11 cellular contexts compared by ENCODE assay signal in the genomic region with DNA sequence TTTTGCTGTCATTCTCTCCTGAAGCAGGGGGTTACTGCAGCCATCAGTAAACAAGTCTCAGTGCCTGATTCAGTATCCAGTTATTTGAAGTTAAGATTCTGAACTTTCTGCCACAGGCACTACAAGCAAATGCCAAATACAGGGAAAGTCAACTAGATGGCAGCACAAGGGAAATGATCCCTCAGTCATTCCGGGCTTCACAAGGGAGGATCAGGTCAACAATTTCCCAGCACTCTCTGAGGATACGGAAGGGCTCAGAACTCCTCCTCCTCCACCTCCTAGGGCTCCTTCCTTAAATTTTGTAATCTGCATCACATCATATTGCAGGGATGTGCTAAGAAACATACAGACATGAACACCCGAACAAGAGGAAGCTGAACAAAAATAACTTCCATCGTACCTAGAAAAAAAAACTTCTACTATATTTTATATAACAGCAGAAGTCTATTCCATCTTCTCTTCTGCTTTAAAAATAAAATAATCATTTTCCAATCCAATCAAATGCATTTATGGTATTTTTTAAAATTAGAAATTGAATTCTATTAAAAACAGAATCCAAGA.
DNase-seq lines count a peak whose midpoint lies in the region; ATAC-seq and TF ChIP-seq lines count a peak whose summit lies in the region.
"Had no signal": no experiment of that assay in that cellular context is flagged by ENCODE, and none has a peak within 500 bp of the region (broad histone marks: within the 10 kb centered on the region; RNA-seq: fewer than 3 reads in every experiment).

No MANE protein-coding gene starts in this region.

- H3K9me3 ChIP-seq in Loucy (ENCODE audit: insufficient read depth, low read depth, low read length) (no peaks in the 10 kb centered on the region), mesenchymal stem cell (ENCODE audit: control insufficient read depth, low read length) (peaks cover 9% of the 10 kb centered on the region), spleen (no peaks in the 10 kb centered on the region)

- peak overlapping the region in 3 of 7 donors; percentile 32 to 72 (median 42) for H3K27ac Mint-ChIP-seq in CD14-positive monocyte
- H3K27ac Mint-ChIP-seq in activated CD8-positive, alpha-beta memory T cell treated with anti-CD3 and anti-CD28 coated beads, Interleukin-2, amount 10 ng/mL, durations not matched to agents 7 days and 5 days: no peak overlapping the region
- H3K27ac Mint-ChIP-seq: activated naive CD4-positive, alpha-beta T cell treated with anti-CD3 and anti-CD28 coated beads, Interleukin-2, amount 50 U/mL, for 24 hours had no signal

- H3K79me1 ChIP-seq in mesenchymal stem cell (replicated peaks; ENCODE audit: low read length, poor library complexity, severe bottlenecking): no peaks in the 10 kb centered on the region

- H2BK5ac ChIP-seq in mesenchymal stem cell (ENCODE audit: low read depth, low read length, poor library complexity, severe bottlenecking): no peak overlapping the region

- H3K4ac ChIP-seq in mesenchymal stem cell (ENCODE audit: low read depth in 1 of 2, low read length in 2 of 2): no peak overlapping the region

- no peak overlapping the region for H4K91ac ChIP-seq in mesenchymal stem cell (ENCODE audit: low read length)

- TF ChIP-seq POLR2A in spleen (IDR thresholded peaks at IDR 0.05): no peak

- H3K27me3 ChIP-seq in Loucy (ENCODE audit: insufficient read depth, low read length, poor library complexity, severe bottlenecking) (no peaks in the 10 kb centered on the region), mesenchymal stem cell (ENCODE audit: control insufficient read depth in 1 of 2, insufficient read depth in 1 of 2, low read length in 2 of 2) (no peaks in the 10 kb centered on the region), spleen (replicated peaks in 1 of 7) (no peaks in the 10 kb centered on the region)

- H3K27me3 Mint-ChIP-seq in CD14-positive monocyte (ENCODE audit: low read depth in 3 of 3): peaks cover 0 to 2% (median 0%) of the 10 kb centered on the region in 3 donors
- H3K27me3 Mint-ChIP-seq in activated CD8-positive, alpha-beta memory T cell treated with anti-CD3 and anti-CD28 coated beads, Interleukin-2, amount 10 ng/mL, durations not matched to agents 7 days and 5 days: peaks cover 11% of the 10 kb centered on the region

- CTCF ChIA-PET in activated CD8-positive, alpha-beta memory T cell treated with anti-CD3 and anti-CD28 coated beads, Interleukin-2, amount 10 ng/mL, durations not matched to agents 7 days and 5 days (lab: Charles Lee): no interaction called here

- no peak overlapping the region for H2BK120ac ChIP-seq in mesenchymal stem cell (ENCODE audit: low read depth, low read length)

- peaks cover 32% of the 10 kb centered on the region for H3K4me1 Mint-ChIP-seq in CD14-positive monocyte
- H3K4me1 Mint-ChIP-seq in activated CD8-positive, alpha-beta memory T cell treated with anti-CD3 and anti-CD28 coated beads, Interleukin-2, amount 10 ng/mL, durations not matched to agents 7 days and 5 days: no peaks in the 10 kb centered on the region
- H3K4me1 Mint-ChIP-seq: activated naive CD4-positive, alpha-beta T cell treated with anti-CD3 and anti-CD28 coated beads, Interleukin-2, amount 50 U/mL, for 24 hours had no signal

- H4K20me1 ChIP-seq in Loucy (ENCODE audit: insufficient read depth, low read length, poor library complexity, severe bottlenecking): no peaks in the 10 kb centered on the region

- H3K4me1 ChIP-seq in Loucy (ENCODE audit: insufficient read depth, low read length, poor library complexity, severe bottlenecking): peaks cover 49% of the 10 kb centered on the region
- H3K4me1 ChIP-seq in mesenchymal stem cell (ENCODE audit: control insufficient read depth, insufficient read depth, low read depth, low read length): no peaks in the 10 kb centered on the region
- peaks cover 0 to 15% (median 2%) of the 10 kb centered on the region in 6 donors for H3K4me1 ChIP-seq in spleen

- H3K4me2 ChIP-seq in Loucy (ENCODE audit: low read depth, low read length, poor library complexity, severe bottlenecking): peak overlapping the region; percentile 69
- no peak overlapping the region for H3K4me2 ChIP-seq in mesenchymal stem cell (ENCODE audit: low read length, poor library complexity, severe bottlenecking)
- H3K4me2 ChIP-seq: smooth muscle cell had no signal

- H2AFZ ChIP-seq in Loucy (ENCODE audit: low read length) (no peak overlapping the region), mesenchymal stem cell (ENCODE audit: low read depth, low read length) (no peak overlapping the region)

- no peak for ATAC-seq in GM18520 (IDR thresholded peaks at IDR 0.05; ENCODE audit: unreplicated experiment)
- ATAC-seq in activated CD8-positive, alpha-beta memory T cell treated with anti-CD3 and anti-CD28 coated beads, Interleukin-2, amount 10 ng/mL, durations not matched to agents 7 days and 5 days: no peak

- peaks cover 18% of the 10 kb centered on the region; the same call in 1 of the 2 replicates for H3K79me2 ChIP-seq in Loucy (ENCODE audit: insufficient read depth, low read length)

- no peaks in the 10 kb centered on the region for H3F3A ChIP-seq in Loucy (ENCODE audit: low read depth)

- peak overlapping the region; percentile 63 for H3K4me3 ChIP-seq in Loucy (ENCODE audit: low read length, poor library complexity, severe bottlenecking)
- H3K4me3 ChIP-seq in mesenchymal stem cell (ENCODE audit: insufficient read depth in 1 of 2, low read depth in 1 of 2, low read length in 2 of 2): peak overlapping the region in 1 of 2 experiments; percentile 23
- H3K4me3 ChIP-seq in spleen: no peak overlapping the region
- H3K4me3 ChIP-seq: smooth muscle cell had no signal

- no peak overlapping the region for H4K8ac ChIP-seq in mesenchymal stem cell (ENCODE audit: low read length)

- no peak overlapping the region for H2BK12ac ChIP-seq in mesenchymal stem cell (ENCODE audit: low read length in 2 of 2)

- no peak overlapping the region for H3K23ac ChIP-seq in mesenchymal stem cell (ENCODE audit: low read length in 2 of 2)

- H3K27ac ChIP-seq in mesenchymal stem cell (ENCODE audit: low read length, poor library complexity, severe bottlenecking) (no peak overlapping the region), spleen (no peak overlapping the region)

- no peaks in the 10 kb centered on the region for H3K9me2 ChIP-seq in Loucy (replicated peaks; ENCODE audit: low read depth, low read length)

- peak overlapping the region; percentile 67 for H3K9ac ChIP-seq in Loucy (ENCODE audit: low read depth, low read length, poor library complexity, severe bottlenecking)
- H3K9ac ChIP-seq in mesenchymal stem cell (ENCODE audit: low read length): peak overlapping the region; percentile 76

- H3K18ac ChIP-seq in mesenchymal stem cell (ENCODE audit: low read depth in 1 of 2, low read length in 2 of 2): no peak overlapping the region

- H3K9me3 Mint-ChIP-seq in CD14-positive monocyte: peaks cover 0 to 5% (median 0%) of the 10 kb centered on the region in 7 donors
- no peaks in the 10 kb centered on the region for H3K9me3 Mint-ChIP-seq in activated CD8-positive, alpha-beta memory T cell treated with anti-CD3 and anti-CD28 coated beads, Interleukin-2, amount 10 ng/mL, durations not matched to agents 7 days and 5 days (ENCODE audit: low read depth)
- H3K9me3 Mint-ChIP-seq: activated naive CD4-positive, alpha-beta T cell treated with anti-CD3 and anti-CD28 coated beads, Interleukin-2, amount 50 U/mL, for 24 hours had no signal

- no peak for TF ChIP-seq CTCF in CD14-positive monocyte (IDR thresholded peaks at IDR 0.05)
- TF ChIP-seq CTCF in Loucy (conservative IDR thresholded peaks at IDR 0.05; ENCODE audit: low read length): peak; percentile 17; the same call in 1 of the 2 replicates
- no peak for TF ChIP-seq CTCF in spleen (IDR thresholded peaks at IDR 0.05 in 8 of 11, conservative IDR thresholded peaks at IDR 0.05 in 3 of 11)

- H3K14ac ChIP-seq in mesenchymal stem cell (ENCODE audit: low read length in 2 of 2): no peak overlapping the region

- H3K4me3 Mint-ChIP-seq in CD14-positive monocyte: peak overlapping the region; percentile 17 to 54
- no peak overlapping the region for H3K4me3 Mint-ChIP-seq in activated CD8-positive, alpha-beta memory T cell treated with anti-CD3 and anti-CD28 coated beads, Interleukin-2, amount 10 ng/mL, durations not matched to agents 7 days and 5 days
- H3K4me3 Mint-ChIP-seq: activated naive CD4-positive, alpha-beta T cell treated with anti-CD3 and anti-CD28 coated beads, Interleukin-2, amount 50 U/mL, for 24 hours had no signal

- peaks cover 1 to 4% of the 10 kb centered on the region in 2 donors for H3K36me3 Mint-ChIP-seq in CD14-positive monocyte
- H3K36me3 Mint-ChIP-seq in activated CD8-positive, alpha-beta memory T cell treated with anti-CD3 and anti-CD28 coated beads, Interleukin-2, amount 10 ng/mL, durations not matched to agents 7 days and 5 days: no peaks in the 10 kb centered on the region
- H3K36me3 Mint-ChIP-seq: activated naive CD4-positive, alpha-beta T cell treated with anti-CD3 and anti-CD28 coated beads, Interleukin-2, amount 50 U/mL, for 24 hours had no signal

- DNase-seq in CD14-positive monocyte (ENCODE audit: low spot score): no peak
- peak; percentile 17 for DNase-seq in dermis blood vessel endothelial cell
- peak; percentile 20 for DNase-seq in mesenchymal stem cell
- DNase-seq in spleen: no peak
- DNase-seq in activated CD8-positive, alpha-beta memory T cell treated with anti-CD3 and anti-CD28 coated beads, Interleukin-2, amount 10 ng/mL, durations not matched to agents 7 days and 5 days: no peak
- no peak for DNase-seq in T-helper 2 cell
- DNase-seq: Kasumi-1 had no signal

- 60% methylated on average over 4 of the region's 4 CpGs for WGBS in mesenchymal stem cell
- 14 to 22% (median 16%) methylated on average over 4 of the region's 4 CpGs for WGBS in spleen, 5 donors

- H2AK5ac ChIP-seq in mesenchymal stem cell (ENCODE audit: low read length, severe bottlenecking): no peak overlapping the region

- H3K36me3 ChIP-seq in Loucy (ENCODE audit: insufficient read depth, low read length) (no peaks in the 10 kb centered on the region), mesenchymal stem cell (ENCODE audit: control insufficient read depth in 1 of 2, insufficient read depth in 2 of 2, low read depth in 1 of 2, low read length in 2 of 2) (no peaks in the 10 kb centered on the region), spleen (no peaks in the 10 kb centered on the region)

- no peak overlapping the region for H2BK15ac ChIP-seq in mesenchymal stem cell (ENCODE audit: low read depth, poor library complexity, severe bottlenecking)

- intact Hi-C loops in CD14-positive monocyte (cut with micrococcal nuclease) (no loop called here), spleen (cut with DNase I; ENCODE audit: low total_unique reads) (no loop called here)

Comparison
In these comparisons a context has a peak if more than half of its experiments do, and no peak if none do; other contexts are left out.
1. DNase-seq: peak in dermis blood vessel endothelial cell (single experiment) and mesenchymal stem cell (single experiment); none in CD14-positive monocyte (single experiment), spleen (single experiment), activated CD8-positive, alpha-beta memory T cell treated with anti-CD3 and anti-CD28 coated beads, Interleukin-2, amount 10 ng/mL, durations not matched to agents 7 days and 5 days (single experiment) and T-helper 2 cell (0 of 5).